In genomic region chr19:10009269-10009665, GRCh38 we compare ENCODE assay signal across 1 cellular context.
TF ChIP-seq lines count a peak whose summit lies in the region.

No MANE protein-coding gene starts in this region.

TF ChIP-seq in endothelial cell of umbilical vein, 7 proteins besides CTCF, POLR2A, EP300 and RAD21 (continued from another document):
- TF ChIP-seq FOS (IDR thresholded peaks at IDR 0.05; ENCODE audit: borderline replicate concordance, insufficient read depth, low read length), result peak; percentile 34
